ENCODE assay signal across 8 cellular contexts in genomic region chr19:33193864-33194362, GRCh38. TPM values are rescaled to one million over a fixed set of nuclear protein-coding genes. Genes with fewer than 3 reads are reported as not detected.
DNase-seq lines count a peak whose midpoint lies in the region; ATAC-seq, FAIRE-seq and TF ChIP-seq lines count a peak whose summit lies in the region.

LRP3 (plus strand) TSS chr19:33194330; CDS start chr19:33194786, 456 bp downstream.

- TF ChIP-seq CTCF in AG09309 (IDR thresholded peaks at IDR 0.05; ENCODE audit: control insufficient read depth, insufficient read depth, low read depth, low read length, missing control alignments) (no peak), foreskin fibroblast (IDR thresholded peaks at IDR 0.05; ENCODE audit: low read depth, low read length) (no peak), neural cell (IDR thresholded peaks at IDR 0.05; ENCODE audit: poor library complexity, severe bottlenecking) (no peak)

- H3F3A ChIP-seq in neural cell (ENCODE audit: insufficient read depth, low read length, poor library complexity, severe bottlenecking) = no peaks in the 10 kb centered on the region

- H3K27ac ChIP-seq in neural cell (ENCODE audit: low read length) = peak within 1 kb of the TSS; percentile 56

- no peaks in the 10 kb centered on the region for H4K20me1 ChIP-seq in neural cell (ENCODE audit: insufficient read depth)

- TF ChIP-seq RAD21 in neural cell (conservative IDR thresholded peaks at IDR 0.05) = no peak

- TF ChIP-seq EP300 in neural cell (conservative IDR thresholded peaks at IDR 0.05; ENCODE audit: poor library complexity, severe bottlenecking) = no peak

- H3K4me2 ChIP-seq in neural cell (ENCODE audit: low read length) = peak within 1 kb of the TSS; percentile 84

- H3K36me3 ChIP-seq in neural cell (ENCODE audit: insufficient read depth, low read length) = no peaks in the 10 kb centered on the region

- ATAC-seq in HG03095 (IDR thresholded peaks at IDR 0.05; ENCODE audit: unreplicated experiment) (no peak), HG02973 (IDR thresholded peaks at IDR 0.05; ENCODE audit: unreplicated experiment) (no peak)

- no peaks in the 10 kb centered on the region for H3K27me3 ChIP-seq in neural cell (ENCODE audit: insufficient read depth, low read depth, low read length)

- H3K9ac ChIP-seq in neural cell (ENCODE audit: low read length) = peak within 1 kb of the TSS; percentile 87

- H3K4me3 ChIP-seq in AG09309 (ENCODE audit: control insufficient read depth, low read depth, low read length) (peak within 1 kb of the TSS; percentile 73), foreskin fibroblast (ENCODE audit: low read depth in 1 of 2, low read length in 2 of 2) (peak within 1 kb of the TSS; percentile 57 to 62), neural cell (ENCODE audit: low read length) (peak within 1 kb of the TSS; percentile 85)

- H3K79me2 ChIP-seq in neural cell (replicated peaks; ENCODE audit: insufficient read depth, low read length) = peaks cover 17% of the 10 kb centered on the region

- DNase-seq in AG09309 (ENCODE audit: low read depth) = no peak
- peak; percentile 24 for DNase-seq in HTR-8/SVneo (ENCODE audit: insufficient read length, low spot score)
- peak; percentile 70 for DNase-seq in UCSD-AML1 (lab: John Stamatoyannopoulos, UW; ENCODE audit: unreplicated experiment)
- peak in 1 of 2 donors; percentile 50 for DNase-seq in foreskin fibroblast
- DNase-seq in effector CD4-positive, alpha-beta T cell = no peak

- FAIRE-seq in HTR-8/SVneo (lab: Jason Lieb, UNC) = no peak

- no peaks in the 10 kb centered on the region for H3K9me2 ChIP-seq in neural cell (ENCODE audit: insufficient read depth, low read length)

- no peaks in the 10 kb centered on the region for H3K9me3 ChIP-seq in neural cell (ENCODE audit: low read length)

- peak within 1 kb of the TSS; percentile 65 for H2AFZ ChIP-seq in neural cell (ENCODE audit: low read depth, low read length)

TF ChIP-seq in neural cell, 6 proteins besides CTCF, POLR2A, EP300 and RAD21:
- TF ChIP-seq REST (IDR thresholded peaks at IDR 0.05; ENCODE audit: borderline replicate concordance) = no peak
- TF ChIP-seq TAF1 (IDR thresholded peaks at IDR 0.05; ENCODE audit: low read depth) = peak; percentile 38

RNA-seq across cellular contexts. Expression of gene LRP3, which starts in this region (rescaled TPM):
- 60.1 and 78.4 TPM in 2 replicates for polyA plus RNA-seq in neural cell
- 81.3 and 96.9 TPM in 2 replicates for polyA minus RNA-seq in neural cell

Comparison
In these comparisons a context has a peak if more than half of its experiments do, and no peak if none do; other contexts are left out.
1. DNase-seq: peak in HTR-8/SVneo (single experiment) and UCSD-AML1 (single experiment); none in AG09309 (single experiment) and effector CD4-positive, alpha-beta T cell (single experiment).
2. Peak in every context shown above with its lines, with median percentiles within 50 percentile points of each other: H3K4me3 ChIP-seq.